In genomic region chr2:208794288-208794975, GRCh38 we compare ENCODE assay signal across 14 cellular contexts.
DNase-seq lines count a peak whose midpoint lies in the region; ATAC-seq, FAIRE-seq and TF ChIP-seq lines count a peak whose summit lies in the region.
"Had no signal": no experiment of that assay in that cellular context is flagged by ENCODE, and none has a peak within 500 bp of the region (broad histone marks: within the 10 kb centered on the region; RNA-seq: fewer than 3 reads in every experiment).

No MANE protein-coding gene starts in this region.

- WGBS in HepG2 (ENCODE audit: low lambda C conversion rate) = 0% methylated on average over 4 of the region's 4 CpGs
- WGBS in pancreas, 2 donors = 10 to 13% methylated on average over 4 of the region's 4 CpGs
- WGBS in thyroid gland, 2 donors = 87 to 90% methylated on average over 4 of the region's 4 CpGs

- CTCF ChIA-PET in HepG2 (lab: Yijun Ruan, JAX; ENCODE audit: low intra/inter-chr PET ratio, low total read pairs) = no interaction called here

- TF ChIP-seq CTCF in D721Med (IDR thresholded peaks at IDR 0.05; ENCODE audit: insufficient read depth, missing control alignments) (no peak), HepG2 (CRISPR knock-in tag; IDR thresholded peaks at IDR 0.05) (no peak), pancreas (IDR thresholded peaks at IDR 0.05) (no peak), thyroid gland (IDR thresholded peaks at IDR 0.05) (no peak)

- H3K27ac ChIP-seq in HepG2 (ENCODE audit: extremely low read length, insufficient read depth, low read length) (no peak overlapping the region), pancreas (peak overlapping the region in 2 of 4 donors; percentile 11 to 57), thyroid gland (no peak overlapping the region)
- H3K27ac ChIP-seq: BLaER1 treated with 17β-estradiol and CSF1 and Interleukin-3, amounts not matched to agents 10 nM and 100 nM had no signal

- DNase-seq in D721Med (ENCODE audit: insufficient read length, low spot score) (no peak), HepG2 (ENCODE audit: low spot score) (peak; percentile 39), pancreas (no peak), posterior cingulate gyrus (no peak), AG08395 (ENCODE audit: low spot score) (no peak), thyroid gland (no peak)
- DNase-seq: 8988T; CD8-positive, alpha-beta T cell; DMS79 treated with DMSO at 0.1 percent for 48 hours; H9; KG1 had no signal

- H3K4me3 ChIP-seq in endocrine pancreas (ENCODE audit: control insufficient read depth, insufficient read depth, low read length) = peak overlapping the region; percentile 19
- H3K4me3 ChIP-seq in HepG2 (replicated peaks in 1 of 3; ENCODE audit: insufficient read depth in 1 of 3, low read depth in 2 of 3, low read length in 3 of 3) = no peak overlapping the region
- H3K4me3 ChIP-seq in pancreas = peak overlapping the region in 1 of 4 donors; percentile 22
- no peak overlapping the region for H3K4me3 ChIP-seq in thyroid gland (replicated peaks in 1 of 3)
- H3K4me3 ChIP-seq: BLaER1 treated with 17β-estradiol and CSF1 and Interleukin-3, amounts not matched to agents 10 nM and 100 nM had no signal

- intact Hi-C loops in HepG2 (cut with micrococcal nuclease; ENCODE audit: unreplicated experiment) (no loop called here), pancreas (cut with DNase I) (no loop called here), posterior cingulate gyrus (cut with DNase I) (no loop called here), thyroid gland (cut with DNase I) (no loop called here)

- FAIRE-seq in D721Med (lab: Jason Lieb, UNC) = peak; percentile 38
- FAIRE-seq in HepG2 (lab: Jason Lieb, UNC) = no peak
- FAIRE-seq in pancreas (lab: Jason Lieb, UNC) = no peak
- FAIRE-seq: H1 had no signal

- no TSS peak for BruUV-seq in HepG2 (replicated peaks; lab: Mats Ljungman, UMichigan)

- peaks cover 5% of the 10 kb centered on the region for H3K4me1 ChIP-seq in endocrine pancreas (ENCODE audit: control insufficient read depth, insufficient read depth, low read length)
- peaks cover 12% of the 10 kb centered on the region; the same call in 1 of the 2 replicates for H3K4me1 ChIP-seq in HepG2 (ENCODE audit: insufficient read depth, low read length)
- peaks cover 0 to 12% (median 0%) of the 10 kb centered on the region in 3 donors for H3K4me1 ChIP-seq in pancreas
- H3K4me1 ChIP-seq in thyroid gland = no peaks in the 10 kb centered on the region

- H3K79me2 ChIP-seq in HepG2 (ENCODE audit: insufficient read depth, low read length) = no peaks in the 10 kb centered on the region

- no peaks in the 10 kb centered on the region for H3K9me3 ChIP-seq in endocrine pancreas (ENCODE audit: control insufficient read depth, low read length)
- H3K9me3 ChIP-seq in HepG2 (ENCODE audit: low read length) = no peaks in the 10 kb centered on the region
- H3K9me3 ChIP-seq in pancreas = no peaks in the 10 kb centered on the region
- H3K9me3 ChIP-seq in thyroid gland = no peaks in the 10 kb centered on the region
- H3K9me3 ChIP-seq: BLaER1 treated with 17β-estradiol and CSF1 and Interleukin-3, amounts not matched to agents 10 nM and 100 nM had no signal

- no peaks in the 10 kb centered on the region for H3K36me3 ChIP-seq in endocrine pancreas (ENCODE audit: control insufficient read depth, insufficient read depth, low read length)
- no peaks in the 10 kb centered on the region for H3K36me3 ChIP-seq in HepG2 (replicated peaks in 1 of 2; ENCODE audit: control insufficient read depth in 1 of 2, insufficient read depth in 2 of 2, low read length in 2 of 2)
- no peaks in the 10 kb centered on the region for H3K36me3 ChIP-seq in pancreas
- H3K36me3 ChIP-seq in thyroid gland = no peaks in the 10 kb centered on the region
- H3K36me3 ChIP-seq: BLaER1 treated with 17β-estradiol and CSF1 and Interleukin-3, amounts not matched to agents 10 nM and 100 nM had no signal

- in situ Hi-C loops in HepG2 (cut with HindIII; ENCODE audit: extremely low pct_ligation_motif_present, low pct_unique_long_range_greater_than_20kb) = no loop called here

- TF ChIP-seq RAD21 in HepG2 (CRISPR knock-in tag; IDR thresholded peaks at IDR 0.05) = no peak

- POLR2A ChIA-PET in HepG2 (lab: Yijun Ruan, JAX) = no interaction called here

- no peak overlapping the region for H3K4me2 ChIP-seq in HepG2 (ENCODE audit: low read depth, low read length)
- H3K4me2 ChIP-seq: BLaER1 treated with 17β-estradiol and CSF1 and Interleukin-3, amounts not matched to agents 10 nM and 100 nM had no signal

- no peak overlapping the region for H2AFZ ChIP-seq in HepG2 (ENCODE audit: low read length)

- no peaks in the 10 kb centered on the region for H4K20me1 ChIP-seq in HepG2 (ENCODE audit: insufficient read depth, low read length)
- H4K20me1 ChIP-seq: BLaER1 treated with 17β-estradiol and CSF1 and Interleukin-3, amounts not matched to agents 10 nM and 100 nM had no signal

- no peak for TF ChIP-seq POLR2A in HepG2 (IDR thresholded peaks at IDR 0.05; ENCODE audit: insufficient read depth in 1 of 2, low read depth in 2 of 2, low read length in 2 of 2)
- no peak for TF ChIP-seq POLR2A in thyroid gland (IDR thresholded peaks at IDR 0.05)

- H3K9ac ChIP-seq in endocrine pancreas (ENCODE audit: control insufficient read depth, insufficient read depth, low read length) (no peak overlapping the region), HepG2 (ENCODE audit: insufficient read depth, low read depth, low read length) (no peak overlapping the region)
- H3K9ac ChIP-seq: BLaER1 treated with 17β-estradiol and CSF1 and Interleukin-3, amounts not matched to agents 10 nM and 100 nM had no signal

- ATAC-seq in HepG2 (peak; percentile 36), pancreas (peak in 3 of 4 donors; percentile 49 to 86 (median 76))
- ATAC-seq: CD8-positive, alpha-beta T cell had no signal

- no peak for TF ChIP-seq EP300 in HepG2 (IDR thresholded peaks at IDR 0.05; ENCODE audit: low read depth in 2 of 2, low read length in 2 of 2)
- no peak for TF ChIP-seq EP300 in HepG2 (CRISPR knock-in tag; IDR thresholded peaks at IDR 0.05; ENCODE audit: borderline replicate concordance)

- no peaks in the 10 kb centered on the region for H3K27me3 ChIP-seq in endocrine pancreas (ENCODE audit: control insufficient read depth, insufficient read depth, low read length)
- H3K27me3 ChIP-seq in HepG2 (ENCODE audit: control insufficient read depth in 1 of 2, insufficient read depth in 2 of 2, low read length in 2 of 2) = no peaks in the 10 kb centered on the region
- H3K27me3 ChIP-seq in pancreas = no peaks in the 10 kb centered on the region
- no peaks in the 10 kb centered on the region for H3K27me3 ChIP-seq in thyroid gland
- H3K27me3 ChIP-seq: BLaER1 treated with 17β-estradiol and CSF1 and Interleukin-3, amounts not matched to agents 10 nM and 100 nM had no signal

TF ChIP-seq in HepG2, 621 proteins besides CTCF, POLR2A, EP300 and RAD21 (continues in another document):
- TF ChIP-seq ARID3A (IDR thresholded peaks at IDR 0.05; ENCODE audit: low read depth, low read length) (peak; percentile 21; the same call in 1 of the 2 replicates), ARID5B (CRISPR knock-in tag; IDR thresholded peaks at IDR 0.05) (0 out of 2 replicates have a peak, but pooled peaks have one; percentile 18), SRSF9 (IDR thresholded peaks at IDR 0.05; ENCODE audit: borderline replicate concordance, insufficient read depth, low read depth, low read length, poor library complexity, severe bottlenecking) (no peak), FOXA3 (CRISPR knock-in tag; IDR thresholded peaks at IDR 0.05) (0 out of 2 replicates have a peak, but pooled peaks have one; percentile 7), CREM (IDR thresholded peaks at IDR 0.05) (no peak), CREM (CRISPR knock-in tag; IDR thresholded peaks at IDR 0.05) (no peak), NCOA2 (CRISPR knock-in tag; IDR thresholded peaks at IDR 0.05) (0 out of 2 replicates have a peak, but pooled peaks have one; percentile 19), KAT8 (CRISPR knock-in tag; IDR thresholded peaks at IDR 0.05) (0 out of 2 replicates have a peak, but pooled peaks have one; percentile 23), ZNF12 (CRISPR knock-in tag; IDR thresholded peaks at IDR 0.05) (no peak)
